Comparison of ENCODE assay signal across 2 cellular contexts in genomic region chr9:126777733-126778132, GRCh38.
A peak's percentile ranks its signal among the peaks of the same experiment; 100 is the strongest.
TF ChIP-seq lines count a peak whose summit lies in the region.

No MANE protein-coding gene starts in this region.

TF ChIP-seq in HCT116, 20 proteins besides CTCF, POLR2A, EP300 and RAD21:
- no peak for TF ChIP-seq SIN3A (IDR thresholded peaks at IDR 0.05; ENCODE audit: low read depth)
- no peak for TF ChIP-seq CBX3 (IDR thresholded peaks at IDR 0.05; ENCODE audit: low read depth)
- TF ChIP-seq, protein P1, sequence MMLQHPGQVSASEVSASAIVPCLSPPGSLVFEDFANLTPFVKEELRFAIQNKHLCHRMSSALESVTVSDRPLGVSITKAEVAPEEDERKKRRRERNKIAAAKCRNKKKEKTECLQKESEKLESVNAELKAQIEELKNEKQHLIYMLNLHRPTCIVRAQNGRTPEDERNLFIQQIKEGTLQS (IDR thresholded peaks at IDR 0.05) = no peak
- TF ChIP-seq EZH2phosphoT487 (IDR thresholded peaks at IDR 0.05; ENCODE audit: borderline replicate concordance) = no peak
- TF ChIP-seq FOSL1 (IDR thresholded peaks at IDR 0.05; ENCODE audit: low read depth) = no peak
- TF ChIP-seq ZNF274 (IDR thresholded peaks at IDR 0.05; ENCODE audit: low read depth, low read length) = no peak
- TF ChIP-seq TCF7L2 (IDR thresholded peaks at IDR 0.05; ENCODE audit: borderline replicate concordance, extremely low read depth, insufficient read depth, insufficient read length) = no peak
- no peak for TF ChIP-seq ELF1 (IDR thresholded peaks at IDR 0.05; ENCODE audit: borderline replicate concordance, low read depth)
- no peak for TF ChIP-seq EZH2 (IDR thresholded peaks at IDR 0.05)
- TF ChIP-seq EGR1 (IDR thresholded peaks at IDR 0.05; ENCODE audit: low read depth) = no peak
- TF ChIP-seq, protein P2, sequence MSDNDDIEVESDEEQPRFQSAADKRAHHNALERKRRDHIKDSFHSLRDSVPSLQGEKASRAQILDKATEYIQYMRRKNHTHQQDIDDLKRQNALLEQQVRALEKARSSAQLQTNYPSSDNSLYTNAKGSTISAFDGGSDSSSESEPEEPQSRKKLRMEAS (IDR thresholded peaks at IDR 0.05) = no peak
- no peak for TF ChIP-seq SRF (IDR thresholded peaks at IDR 0.05; ENCODE audit: low read depth)
- TF ChIP-seq JUND (IDR thresholded peaks at IDR 0.05) = no peak
- TF ChIP-seq YY1 (IDR thresholded peaks at IDR 0.05; ENCODE audit: extremely low read depth, insufficient replicate concordance, low read depth, low read length) = no peak
- no peak for TF ChIP-seq POLR2AphosphoS5 (IDR thresholded peaks at IDR 0.05; ENCODE audit: low read depth, low read length)
- no peak for TF ChIP-seq SP1 (IDR thresholded peaks at IDR 0.05; ENCODE audit: low read depth)
- TF ChIP-seq ZFX (IDR thresholded peaks at IDR 0.05) = no peak
- TF ChIP-seq ZBTB33 (IDR thresholded peaks at IDR 0.05; ENCODE audit: extremely low read depth, insufficient replicate concordance, low read length) = no peak

TF ChIP-seq in HepG2, 621 proteins besides CTCF, POLR2A, EP300 and RAD21:
- TF ChIP-seq NCOA1 (CRISPR knock-in tag; IDR thresholded peaks at IDR 0.05) (no peak), STAG1 (CRISPR knock-in tag; IDR thresholded peaks at IDR 0.05) (peak; percentile 35), ZBTB8A (CRISPR knock-in tag; IDR thresholded peaks at IDR 0.05; ENCODE audit: borderline replicate concordance, low read depth) (no peak), TGIF2 (CRISPR knock-in tag; IDR thresholded peaks at IDR 0.05) (no peak)
